In genomic region chr7:70935311-70935710, GRCh38 we compare ENCODE assay signal across 29 cellular contexts.
"Had no signal": no experiment of that assay in that cellular context is flagged by ENCODE, and none has a peak within 500 bp of the region (broad histone marks: within the 10 kb centered on the region; RNA-seq: fewer than 3 reads in every experiment).

No MANE protein-coding gene starts in this region.

- H3K4me3 ChIP-seq: esophagus squamous epithelium, gastroesophageal sphincter had no signal

- H3K27ac ChIP-seq: brain microvascular endothelial cell, epithelial cell of prostate, esophagus squamous epithelium, gastroesophageal sphincter had no signal

- DNase-seq: activated CD4-positive, alpha-beta memory T cell treated with anti-CD3 and anti-CD28 coated beads, Interleukin-2, amount 10 ng/mL, durations not matched to agents 7 days and 5 days; activated CD4-positive, alpha-beta T cell treated with anti-CD3 and anti-CD28 coated beads for 1 hour; activated CD4-positive, alpha-beta T cell treated with anti-CD3 and anti-CD28 coated beads for 4 hours; activated CD4-positive, alpha-beta T cell treated with anti-CD3 and anti-CD28 coated beads, Interleukin-2, amount 10 ng/mL, durations not matched to agents 7 days and 5 days; activated CD4-positive, alpha-beta T cell treated with anti-CD3 and anti-CD28 coated beads, Interleukin-2, amount 50 U/mL, for 4 hours; activated CD8-positive, alpha-beta memory T cell treated with anti-CD3 and anti-CD28 coated beads, Interleukin-2, amount 50 U/mL, for 48 hours; activated effector memory CD4-positive, alpha-beta T cell treated with Interleukin-2 at 50 U/mL for 16 hours; activated gamma-delta T cell treated with Interleukin-2 at 50 U/mL for 16 hours; activated naive CD4-positive, alpha-beta T cell treated with anti-CD3 and anti-CD28 coated beads, Interleukin-2, amount 50 U/mL, for 16 hours; activated naive CD4-positive, alpha-beta T cell treated with Interleukin-2 at 50 U/mL for 16 hours; activated T-cell treated with anti-CD3 and anti-CD28 coated beads for 4 hours; activated T-cell treated with anti-CD3 and anti-CD28 coated beads, Interleukin-2, amount 50 U/mL, for 24 hours; activated T-cell treated with anti-CD3 and anti-CD28 coated beads, Interleukin-2, amount 50 U/mL, for 72 hours; amniotic stem cell; anterior cingulate cortex; brain microvascular endothelial cell; cortex of kidney; dermis blood vessel endothelial cell; effector CD4-positive, alpha-beta T cell; effector memory CD8-positive, alpha-beta T cell; esophagus squamous epithelium; foreskin melanocyte; T-helper 1 cell; T-helper 17 cell had no signal

- H3K27me3 Mint-ChIP-seq: activated CD4-positive, alpha-beta memory T cell treated with anti-CD3 and anti-CD28 coated beads, Interleukin-2, amount 10 ng/mL, durations not matched to agents 7 days and 5 days; activated CD4-positive, alpha-beta T cell treated with anti-CD3 and anti-CD28 coated beads, Interleukin-2, amount 10 ng/mL, durations not matched to agents 7 days and 5 days; activated naive CD8-positive, alpha-beta T cell; activated T-cell treated with anti-CD3 and anti-CD28 coated beads, Interleukin-2, amount 50 U/mL, for 24 hours; central memory CD8-positive, alpha-beta T cell; effector memory CD8-positive, alpha-beta T cell; T-helper 17 cell had no signal

- H3K27ac Mint-ChIP-seq: activated CD4-positive, alpha-beta memory T cell treated with anti-CD3 and anti-CD28 coated beads, Interleukin-2, amount 10 ng/mL, durations not matched to agents 7 days and 5 days; activated CD4-positive, alpha-beta T cell treated with anti-CD3 and anti-CD28 coated beads, Interleukin-2, amount 10 ng/mL, durations not matched to agents 7 days and 5 days; activated naive CD8-positive, alpha-beta T cell; activated T-cell treated with anti-CD3 and anti-CD28 coated beads, Interleukin-2, amount 50 U/mL, for 24 hours; activated T-cell treated with anti-CD3 and anti-CD28 coated beads, Interleukin-2, amount 50 U/mL, for 72 hours; effector memory CD8-positive, alpha-beta T cell; T-helper 17 cell; T-helper 2 cell treated with Interferon-gamma antibody and Interleukin-4, amounts not matched to agents 5 μg/mL and 100 μg/mL, for 36 hours had no signal

- H3K27me3 ChIP-seq: brain microvascular endothelial cell, esophagus squamous epithelium, gastroesophageal sphincter had no signal

- H3K4me1 ChIP-seq: esophagus squamous epithelium, gastroesophageal sphincter had no signal

- H3K36me3 Mint-ChIP-seq: activated naive CD8-positive, alpha-beta T cell had no signal

- H3K4me1 Mint-ChIP-seq: activated CD4-positive, alpha-beta memory T cell treated with anti-CD3 and anti-CD28 coated beads, Interleukin-2, amount 10 ng/mL, durations not matched to agents 7 days and 5 days; activated CD4-positive, alpha-beta T cell treated with anti-CD3 and anti-CD28 coated beads, Interleukin-2, amount 10 ng/mL, durations not matched to agents 7 days and 5 days; central memory CD8-positive, alpha-beta T cell; T-helper 17 cell had no signal

- H3K9me3 ChIP-seq: esophagus squamous epithelium, gastroesophageal sphincter had no signal

- H3K4me3 Mint-ChIP-seq: activated CD4-positive, alpha-beta memory T cell treated with anti-CD3 and anti-CD28 coated beads, Interleukin-2, amount 10 ng/mL, durations not matched to agents 7 days and 5 days; activated CD4-positive, alpha-beta T cell treated with anti-CD3 and anti-CD28 coated beads, Interleukin-2, amount 10 ng/mL, durations not matched to agents 7 days and 5 days; activated naive CD8-positive, alpha-beta T cell; activated T-cell treated with anti-CD3 and anti-CD28 coated beads, Interleukin-2, amount 50 U/mL, for 24 hours; activated T-cell treated with anti-CD3 and anti-CD28 coated beads, Interleukin-2, amount 50 U/mL, for 72 hours; central memory CD8-positive, alpha-beta T cell; effector memory CD8-positive, alpha-beta T cell; T-helper 17 cell; T-helper 2 cell treated with Interferon-gamma antibody and Interleukin-4, amounts not matched to agents 5 μg/mL and 100 μg/mL, for 36 hours had no signal

- H3K36me3 ChIP-seq: brain microvascular endothelial cell, esophagus squamous epithelium, gastroesophageal sphincter had no signal
